Comparison of ENCODE assay signal across 16 cellular contexts in genomic region chr14:21933681-21934080, GRCh38.
DNase-seq lines count a peak whose midpoint lies in the region; ATAC-seq and TF ChIP-seq lines count a peak whose summit lies in the region.
"Had no signal": no experiment of that assay in that cellular context is flagged by ENCODE, and none has a peak within 500 bp of the region (broad histone marks: within the 10 kb centered on the region; RNA-seq: fewer than 3 reads in every experiment).

No MANE protein-coding gene starts in this region.

- H3K4me3 ChIP-seq in liver (ENCODE audit: low read depth in 1 of 3, low read length in 3 of 3): no peak overlapping the region
- H3K4me3 ChIP-seq in mesendoderm (ENCODE audit: low read length): no peak overlapping the region
- no peak overlapping the region for H3K4me3 ChIP-seq in coronary artery
- H3K4me3 ChIP-seq: BLaER1 had no signal

- no peak overlapping the region for H2BK15ac ChIP-seq in mesendoderm (replicated peaks; ENCODE audit: low read depth)

- H2BK5ac ChIP-seq in mesendoderm (ENCODE audit: low read length): no peak overlapping the region

- H3K79me1 ChIP-seq in mesendoderm (ENCODE audit: low read length): no peaks in the 10 kb centered on the region

- H3K36me3 ChIP-seq in liver (ENCODE audit: control insufficient read depth in 4 of 4, insufficient read depth in 3 of 4, low read depth in 1 of 4, low read length in 3 of 4) (no peaks in the 10 kb centered on the region), mesendoderm (ENCODE audit: control insufficient read depth, insufficient read depth, low read length) (no peaks in the 10 kb centered on the region)
- H3K36me3 ChIP-seq: BLaER1 had no signal

- no peak overlapping the region for H2BK120ac ChIP-seq in mesendoderm (ENCODE audit: low read depth, low read length)

- H3K23ac ChIP-seq in mesendoderm (ENCODE audit: low read length): no peak overlapping the region

- peak; percentile 0 to 6 for DNase-seq in AML-193 (lab: John Stamatoyannopoulos, UW)
- peak; percentile 8 for DNase-seq in HPDE6-E6E7 (ENCODE audit: extremely low spot score)
- peak; percentile 3 to 13 for DNase-seq in T47D (ENCODE audit: low read depth in 1 of 2, low spot score in 1 of 2)
- DNase-seq in NCI-H2029 treated with DMSO at 0.1 percent for 48 hours (lab: John Stamatoyannopoulos, UW): no peak
- DNase-seq in mesendoderm: no peak
- no peak for DNase-seq in coronary artery (ENCODE audit: low spot score)
- DNase-seq: effector CD8-positive, alpha-beta T cell; midbrain; NCI-H2107; stimulated activated CD4-positive, alpha-beta T cell treated with anti-CD3 and anti-CD28 coated beads, Interleukin-2, amount 100 ng/mL, for 48 hours; T-helper 9 cell had no signal

- 18% methylated on average over 1 of the region's 1 CpG for WGBS in liver
- no CpG with 5 or more reads among the region's 1 CpG for WGBS in mesendoderm (ENCODE audit: extremely low coverage, insufficient coverage, low lambda C conversion rate)

- H4K5ac ChIP-seq in mesendoderm (ENCODE audit: low read length): no peak overlapping the region

- no peaks in the 10 kb centered on the region for H3K4me1 ChIP-seq in liver (ENCODE audit: control insufficient read depth in 4 of 4, insufficient read depth in 4 of 4, low read length in 3 of 4)
- no peaks in the 10 kb centered on the region for H3K4me1 ChIP-seq in mesendoderm (ENCODE audit: control insufficient read depth, low read depth, low read length)
- H3K4me1 ChIP-seq: BLaER1 had no signal

- H3K18ac ChIP-seq in mesendoderm (ENCODE audit: low read length): no peak overlapping the region

- no peak overlapping the region for H2AK5ac ChIP-seq in mesendoderm (ENCODE audit: low read length)

- no peak overlapping the region for H3K56ac ChIP-seq in mesendoderm (ENCODE audit: low read length)

- ATAC-seq in HG02763 (IDR thresholded peaks at IDR 0.05; ENCODE audit: unreplicated experiment): no peak
- ATAC-seq: Panc1 had no signal

- H3K4me2 ChIP-seq in mesendoderm (ENCODE audit: low read length): no peak overlapping the region
- H3K4me2 ChIP-seq: BLaER1, KMS-11 had no signal

- peak; percentile 58 to 65 for TF ChIP-seq RAD21 in liver (IDR thresholded peaks at IDR 0.05)

- H3K79me2 ChIP-seq in mesendoderm (ENCODE audit: control insufficient read depth, insufficient read depth, low read length): no peaks in the 10 kb centered on the region

- in situ Hi-C loops in T47D (cut with HindIII; ENCODE audit: low pct_unique_long_range_greater_than_20kb, low sequenced_read_pairs): no loop called here

- no peak overlapping the region for H3K4ac ChIP-seq in mesendoderm (ENCODE audit: low read depth, low read length)

- no peak overlapping the region for H4K8ac ChIP-seq in mesendoderm (ENCODE audit: low read depth, low read length)

- no peaks in the 10 kb centered on the region for H3K9me3 ChIP-seq in liver (ENCODE audit: control insufficient read depth in 4 of 4, low read length in 3 of 4)
- H3K9me3 ChIP-seq: BLaER1 had no signal

- peaks cover 0 to 3% (median 0%) of the 10 kb centered on the region in 4 donors for H3K27me3 ChIP-seq in liver (ENCODE audit: control insufficient read depth in 4 of 4, insufficient read depth in 4 of 4, low read length in 3 of 4)
- H3K27me3 ChIP-seq in mesendoderm (ENCODE audit: insufficient read depth, low read length, poor library complexity): no peaks in the 10 kb centered on the region
- H3K27me3 ChIP-seq: BLaER1 had no signal

- TF ChIP-seq CTCF in liver (IDR thresholded peaks at IDR 0.05; ENCODE audit: low read depth, low read length, missing input control) (peak; percentile 39), coronary artery (IDR thresholded peaks at IDR 0.05) (no peak)

- H3K9ac ChIP-seq in liver (ENCODE audit: low read depth in 1 of 2, low read length in 2 of 2) (no peak overlapping the region), mesendoderm (ENCODE audit: low read length) (no peak overlapping the region)
- H3K9ac ChIP-seq: BLaER1, KMS-11 had no signal

- H3K27ac ChIP-seq in liver (ENCODE audit: low read depth in 1 of 2, low read length in 2 of 2) (no peak overlapping the region), mesendoderm (ENCODE audit: low read depth, low read length) (no peak overlapping the region), coronary artery (no peak overlapping the region)
- H3K27ac ChIP-seq: BLaER1, KMS-11 had no signal

TF ChIP-seq in liver, 16 proteins besides CTCF, POLR2A, EP300 and RAD21:
- TF ChIP-seq REST (IDR thresholded peaks at IDR 0.05) (no peak), YY1 (IDR thresholded peaks at IDR 0.05) (no peak), TAF1 (conservative IDR thresholded peaks at IDR 0.05) (no peak), NR2F2 (IDR thresholded peaks at IDR 0.05) (no peak), HNF4G (IDR thresholded peaks at IDR 0.05) (no peak)

Comparison
In these comparisons a context has a peak if more than half of its experiments do, and no peak if none do; other contexts are left out.
1. DNase-seq: peak in AML-193 (2 of 2), HPDE6-E6E7 (single experiment) and T47D (2 of 2); none in NCI-H2029 treated with DMSO at 0.1 percent for 48 hours (single experiment), mesendoderm (single experiment) and coronary artery (single experiment).